In genomic region chr14:26866741-26867140, GRCh38 we compare ENCODE assay signal across 15 cellular contexts.
DNase-seq lines count a peak whose midpoint lies in the region; ATAC-seq, FAIRE-seq and TF ChIP-seq lines count a peak whose summit lies in the region.
"Had no signal": no experiment of that assay in that cellular context is flagged by ENCODE, and none has a peak within 500 bp of the region (broad histone marks: within the 10 kb centered on the region; RNA-seq: fewer than 3 reads in every experiment).

No MANE protein-coding gene starts in this region.

- H3K27ac Mint-ChIP-seq in CD8-positive, alpha-beta T cell, result no peak overlapping the region
- H3K27ac Mint-ChIP-seq: B cell; CD4-positive, alpha-beta T cell had no signal

- POLR2A ChIA-PET in CD8-positive, alpha-beta T cell (lab: Charles Lee), result no interaction called here

- WGBS in pancreas, 2 donors, result 15 to 16% methylated on average over 1 of the region's 1 CpG

- H3K4me1 Mint-ChIP-seq in CD8-positive, alpha-beta T cell (ENCODE audit: low read depth), result no peaks in the 10 kb centered on the region
- H3K4me1 Mint-ChIP-seq: B cell had no signal

- peaks cover 8% of the 10 kb centered on the region for H3K9me3 Mint-ChIP-seq in CD8-positive, alpha-beta T cell
- H3K9me3 Mint-ChIP-seq: H9 had no signal

- H3K27me3 Mint-ChIP-seq in CD8-positive, alpha-beta T cell (ENCODE audit: low read depth), result no peaks in the 10 kb centered on the region
- H3K27me3 Mint-ChIP-seq: B cell; CD4-positive, alpha-beta T cell had no signal

- no peaks in the 10 kb centered on the region for H3K9me3 ChIP-seq in HUES48 (ENCODE audit: control insufficient read depth, insufficient read depth, low read length)
- H3K9me3 ChIP-seq in pancreas, result no peaks in the 10 kb centered on the region
- H3K9me3 ChIP-seq in CD8-positive, alpha-beta T cell (ENCODE audit: low read length), result no peaks in the 10 kb centered on the region

- no peak overlapping the region for H3K4me3 ChIP-seq in HUES48 (ENCODE audit: low read depth, low read length)
- H3K4me3 ChIP-seq in pancreas, result no peak overlapping the region
- no peak overlapping the region for H3K4me3 ChIP-seq in CD8-positive, alpha-beta T cell (ENCODE audit: low read depth, low read length)

- FAIRE-seq in pancreas (lab: Jason Lieb, UNC), result no peak
- FAIRE-seq in D721Med (lab: Jason Lieb, UNC), result no peak
- FAIRE-seq: GM18507, HepG2 had no signal

- H3K27ac ChIP-seq in 22Rv1, result peak overlapping the region; percentile 49
- H3K27ac ChIP-seq in HUES48 (ENCODE audit: low read depth, low read length), result peak overlapping the region; percentile 34
- H3K27ac ChIP-seq in pancreas, result peak overlapping the region in 3 of 4 donors; percentile 10 to 47 (median 34)
- no peak overlapping the region for H3K27ac ChIP-seq in CD8-positive, alpha-beta T cell (ENCODE audit: low read depth, low read length)
- H3K27ac ChIP-seq: KMS-11 had no signal

- H3K4me3 Mint-ChIP-seq in CD8-positive, alpha-beta T cell, result no peak overlapping the region
- H3K4me3 Mint-ChIP-seq: B cell; CD4-positive, alpha-beta T cell; H9 had no signal

- no peak for ATAC-seq in pancreas
- ATAC-seq in CD8-positive, alpha-beta T cell, result no peak
- ATAC-seq: HepG2 had no signal

- CTCF ChIA-PET in CD8-positive, alpha-beta T cell (lab: Charles Lee), result no interaction called here

- H3K36me3 Mint-ChIP-seq in CD8-positive, alpha-beta T cell, result no peaks in the 10 kb centered on the region

- DNase-seq in cerebellar cortex (ENCODE audit: low spot score) (peak; percentile 63), pancreas (no peak), D721Med (ENCODE audit: insufficient read length, low spot score) (no peak), DMS79 (lab: John Stamatoyannopoulos, UW) (no peak)
- DNase-seq in CD8-positive, alpha-beta T cell, result no peak
- DNase-seq in stimulated activated CD4-positive, alpha-beta T cell treated with anti-CD3 and anti-CD28 coated beads, Interleukin-15, amount 100 ng/mL, for 24 hours, result no peak
- DNase-seq: 8988T; CD4-positive, alpha-beta T cell; H9 had no signal

- H3K4me1 ChIP-seq in HUES48 (ENCODE audit: control insufficient read depth, insufficient read depth, low read length) (peaks cover 22% of the 10 kb centered on the region), pancreas (peaks cover 0 to 7% (median 3%) of the 10 kb centered on the region in 3 donors)
- H3K4me1 ChIP-seq in CD8-positive, alpha-beta T cell (ENCODE audit: insufficient read depth, low read length), result no peaks in the 10 kb centered on the region

- H3K9ac ChIP-seq in HUES48 (ENCODE audit: low read depth, low read length), result no peak overlapping the region
- H3K9ac ChIP-seq: KMS-11 had no signal

- H3K36me3 ChIP-seq in HUES48 (ENCODE audit: control insufficient read depth, insufficient read depth, low read length), result no peaks in the 10 kb centered on the region
- no peaks in the 10 kb centered on the region for H3K36me3 ChIP-seq in pancreas
- no peaks in the 10 kb centered on the region for H3K36me3 ChIP-seq in CD8-positive, alpha-beta T cell (ENCODE audit: insufficient read depth, low read length)

- intact Hi-C loops in pancreas (cut with DNase I), result no loop called here
- intact Hi-C loops in CD8-positive, alpha-beta T cell (cut with DNase I, micrococcal nuclease), result no loop called here

- TF ChIP-seq CTCF in 22Rv1 (IDR thresholded peaks at IDR 0.05), result no peak
- TF ChIP-seq CTCF in pancreas (IDR thresholded peaks at IDR 0.05), result no peak
- TF ChIP-seq CTCF in CD8-positive, alpha-beta T cell (IDR thresholded peaks at IDR 0.05), result no peak
- no peak for TF ChIP-seq CTCF in D721Med (IDR thresholded peaks at IDR 0.05; ENCODE audit: insufficient read depth, missing control alignments)

- no peaks in the 10 kb centered on the region for H3K27me3 ChIP-seq in HUES48 (ENCODE audit: control insufficient read depth, insufficient read depth, low read length)
- no peaks in the 10 kb centered on the region for H3K27me3 ChIP-seq in pancreas
- H3K27me3 ChIP-seq in CD8-positive, alpha-beta T cell (ENCODE audit: insufficient read depth, low read length), result no peaks in the 10 kb centered on the region
